8 cellular contexts compared by ENCODE assay signal in genomic region chr19:4267101-4267900, GRCh38. TPM values are rescaled to one million over a fixed set of nuclear protein-coding genes. Genes with fewer than 3 reads are reported as not detected.
DNase-seq lines count a peak whose midpoint lies in the region; ATAC-seq and TF ChIP-seq lines count a peak whose summit lies in the region.

No MANE protein-coding gene starts in this region.

- intact Hi-C loops in CD14-positive monocyte (cut with micrococcal nuclease) (loop anchor here (2.0 to 10.0 kb wide), 3 partner anchors 85 to 258 kb away; no protein-coding TSS in a partner anchor), heart left ventricle (cut with DNase I) (loop anchor here (2.0 to 10.0 kb wide), 7 partner anchors 58 to 258 kb away; partner anchors contain the start of genes CHAF1A (in 3 of the 10) and SH3GL1 (in 3 of the 10)), sigmoid colon (cut with DNase I) (loop anchor here (2.0 kb wide), 1 partner anchor 86 kb away; no protein-coding TSS in a partner anchor)

- TF ChIP-seq EP300 in sigmoid colon (IDR thresholded peaks at IDR 0.05), result no peak

- no peak overlapping the region for H3K4me3 Mint-ChIP-seq in CD14-positive monocyte

- peaks cover 0 to 3% (median 2%) of the 10 kb centered on the region in 3 donors for H3K27me3 Mint-ChIP-seq in CD14-positive monocyte (ENCODE audit: low read depth in 3 of 3)

- H3K9me3 Mint-ChIP-seq in CD14-positive monocyte, result peaks cover 0 to 4% (median 2%) of the 10 kb centered on the region in 7 donors

- DNase-seq in CD14-positive monocyte (ENCODE audit: low spot score) (no peak), HL-60 (ENCODE audit: low read depth in 1 of 2, low spot score in 1 of 2) (peak; percentile 61 to 73), SK-N-MC (ENCODE audit: low read depth, low spot score) (peak; percentile 20), heart left ventricle (peak in 3 of 5 donors; percentile 34 to 60 (median 43)), sigmoid colon (no peak)
- DNase-seq in activated naive CD4-positive, alpha-beta T cell treated with Interleukin-2 at 50 U/mL for 16 hours, result peak; percentile 63

- H3K27ac ChIP-seq in HL-60 (replicated peaks) (no peak overlapping the region), SK-N-MC (no peak overlapping the region), heart left ventricle (no peak overlapping the region), sigmoid colon (no peak overlapping the region)

- H3K9me3 ChIP-seq in SK-N-MC (ENCODE audit: low read depth, low read length) (no peaks in the 10 kb centered on the region), heart left ventricle (peaks cover 0 to 6% (median 0%) of the 10 kb centered on the region in 12 donors), sigmoid colon (no peaks in the 10 kb centered on the region)

- peak in 3 of 4 donors; percentile 56 to 78 (median 72) for ATAC-seq in heart left ventricle
- no peak for ATAC-seq in GM18861 (IDR thresholded peaks at IDR 0.05; ENCODE audit: unreplicated experiment)
- ATAC-seq in GM18868 (IDR thresholded peaks at IDR 0.05; ENCODE audit: unreplicated experiment), result no peak

- TF ChIP-seq CTCF in CD14-positive monocyte (IDR thresholded peaks at IDR 0.05), result peak; percentile 89
- TF ChIP-seq CTCF in HL-60 (IDR thresholded peaks at IDR 0.05; ENCODE audit: insufficient read depth, low read length), result peak; percentile 66
- TF ChIP-seq CTCF in heart left ventricle (IDR thresholded peaks at IDR 0.05), result peak; percentile 75 to 92 (median 84)
- TF ChIP-seq CTCF in sigmoid colon (IDR thresholded peaks at IDR 0.05), result peak in 3 of 4 experiments; percentile 66 to 85 (median 76)

- peaks cover 12% of the 10 kb centered on the region for H3K4me1 Mint-ChIP-seq in CD14-positive monocyte

- TF ChIP-seq POLR2A in heart left ventricle (IDR thresholded peaks at IDR 0.05) (no peak), sigmoid colon (IDR thresholded peaks at IDR 0.05) (no peak)

- H3K36me3 Mint-ChIP-seq in CD14-positive monocyte, result peaks cover 55 to 88% of the 10 kb centered on the region in 2 donors

- H3K9ac ChIP-seq in SK-N-MC (ENCODE audit: insufficient read length), result no peak overlapping the region

- H3K27me3 ChIP-seq in HL-60 (ENCODE audit: insufficient read depth, poor library complexity, severe bottlenecking) (no peaks in the 10 kb centered on the region), heart left ventricle (no peaks in the 10 kb centered on the region), sigmoid colon (no peaks in the 10 kb centered on the region)

- peak overlapping the region in 4 of 7 donors; percentile 50 to 60 (median 52) for H3K27ac Mint-ChIP-seq in CD14-positive monocyte

- H3K4me3 ChIP-seq in HL-60 (replicated peaks; ENCODE audit: insufficient read depth, low read length), result no peak overlapping the region
- no peak overlapping the region for H3K4me3 ChIP-seq in SK-N-MC
- no peak overlapping the region for H3K4me3 ChIP-seq in heart left ventricle
- H3K4me3 ChIP-seq in sigmoid colon, result no peak overlapping the region

- H3K4me1 ChIP-seq in heart left ventricle, result peaks cover 0 to 7% (median 0%) of the 10 kb centered on the region in 12 donors
- H3K4me1 ChIP-seq in sigmoid colon, result no peaks in the 10 kb centered on the region

- 45 to 53% (median 46%) methylated on average over 21 of the region's 21 CpGs for WGBS in heart left ventricle, 4 donors
- 31 to 52% methylated on average over 21 of the region's 21 CpGs for WGBS in sigmoid colon, 2 donors

- H3K36me3 ChIP-seq in SK-N-MC (ENCODE audit: insufficient read depth, low read length), result peaks cover 10% of the 10 kb centered on the region; the same call in 1 of the 2 replicates
- H3K36me3 ChIP-seq in heart left ventricle, result peaks cover 0 to 94% (median 72%) of the 10 kb centered on the region in 9 donors
- peaks cover 13 to 90% (median 26%) of the 10 kb centered on the region in 4 donors for H3K36me3 ChIP-seq in sigmoid colon

RNA-seq across cellular contexts. Expression of gene SHD, which starts 11.8 kb away (rescaled TPM):
- not detected for polyA plus RNA-seq in CD14-positive monocyte
- under 1 TPM in 1 of 9 donors, not detected in 8; 0.52 TPM for total RNA-seq in heart left ventricle
- not detected for polyA plus RNA-seq in heart left ventricle
- total RNA-seq in sigmoid colon, result not detected
- polyA plus RNA-seq in sigmoid colon, result 10 to 100 TPM; 18.8 to 84.7 (median 68.0) TPM

RNA-seq across cellular contexts. Expression of gene YJU2, which starts 20.4 kb away (rescaled TPM):
- polyA plus RNA-seq in CD14-positive monocyte, result 10 to 100 TPM in 1 of 2 donors, 1 to 10 TPM in 1; 8.6 to 13.4 TPM
- 10 to 100 TPM in 6 of 9 donors, 1 to 10 TPM in 3; 7.6 to 19.1 (median 10.4) TPM for total RNA-seq in heart left ventricle
- 10 to 100 TPM; 23.1 to 26.7 TPM for polyA plus RNA-seq in heart left ventricle
- 10 to 100 TPM; 19.4 to 22.5 (median 20.8) TPM for total RNA-seq in sigmoid colon
- 10 to 100 TPM; 21.5 to 31.8 (median 24.6) TPM for polyA plus RNA-seq in sigmoid colon

RNA-seq across cellular contexts. Expression of gene TMIGD2, which starts 34.9 kb away (rescaled TPM):
- polyA plus RNA-seq in CD14-positive monocyte (under 1 TPM in 1 of 2 donors, not detected in 1; 0.26 TPM), heart left ventricle (under 1 TPM in 1 of 2 donors, not detected in 1; 0.06 TPM), sigmoid colon (1 to 10 TPM in 1 of 3 donors, under 1 TPM in 1, not detected in 1; 0.60 to 6.3 TPM)
- total RNA-seq in heart left ventricle (under 1 TPM in 3 of 9 donors, not detected in 6; 0.20 to 0.67 (median 0.30) TPM), sigmoid colon (not detected)

RNA-seq across cellular contexts. Expression of gene FSD1, which starts 37.1 kb away (rescaled TPM):
- polyA plus RNA-seq in CD14-positive monocyte (not detected), heart left ventricle (under 1 TPM in 1 of 2 donors, not detected in 1; 0.04 TPM), sigmoid colon (1 to 10 TPM in 2 of 3 donors, not detected in 1; 1.6 to 2.6 TPM)
- total RNA-seq in heart left ventricle (1 to 10 TPM in 1 of 9 donors, not detected in 8; 1.2 TPM), sigmoid colon (1 to 10 TPM in 2 of 4 donors, not detected in 2; 1.1 to 1.5 TPM)

RNA-seq across cellular contexts. Expression of gene EBI3, which starts 38.0 kb away (rescaled TPM):
- under 1 TPM in 1 of 2 donors, not detected in 1; 0.14 TPM for polyA plus RNA-seq in CD14-positive monocyte
- 1 to 10 TPM in 4 of 9 donors, under 1 TPM in 5; 0.27 to 5.6 (median 0.54) TPM for total RNA-seq in heart left ventricle
- 1 to 10 TPM in 1 of 2 donors, under 1 TPM in 1; 0.88 to 1.4 TPM for polyA plus RNA-seq in heart left ventricle
- 1 to 10 TPM; 1.7 to 3.9 (median 2.5) TPM for total RNA-seq in sigmoid colon
- 10 to 100 TPM in 2 of 3 donors, 1 to 10 TPM in 1; 3.6 to 17.6 (median 17.6) TPM for polyA plus RNA-seq in sigmoid colon

Comparison
In these comparisons a context has a peak if more than half of its experiments do, and no peak if none do; other contexts are left out.
1. DNase-seq: peak in HL-60 (2 of 2), SK-N-MC (single experiment), activated naive CD4-positive, alpha-beta T cell treated with Interleukin-2 at 50 U/mL for 16 hours (single experiment) and heart left ventricle (3 of 5); none in CD14-positive monocyte (single experiment) and sigmoid colon (single experiment).
2. ATAC-seq: peak in heart left ventricle (3 of 4); none in GM18861 (single experiment) and GM18868 (single experiment).
3. RNA of gene SHD, which starts 11.8 kb away (polyA plus RNA-seq): 18.8 to 84.7 TPM in sigmoid colon; not detected in heart left ventricle and not detected in CD14-positive monocyte; every median in the first group is over 10 times any median in the second.
4. Peak in every context shown above with its lines, with median percentiles within 50 percentile points of each other: CTCF ChIP-seq.